ENCODE assay signal across 17 cellular contexts in genomic region chr17:62670202-62670821, GRCh38. TPM values are rescaled to one million over a fixed set of nuclear protein-coding genes. Genes with fewer than 3 reads are reported as not detected.
DNase-seq lines count a peak whose midpoint lies in the region; ATAC-seq and TF ChIP-seq lines count a peak whose summit lies in the region.
"Had no signal": no experiment of that assay in that cellular context is flagged by ENCODE, and none has a peak within 500 bp of the region (broad histone marks: within the 10 kb centered on the region; RNA-seq: fewer than 3 reads in every experiment).

No MANE protein-coding gene starts in this region.

- TF ChIP-seq POLR2A in breast epithelium (IDR thresholded peaks at IDR 0.05) (no peak), esophagus muscularis mucosa (IDR thresholded peaks at IDR 0.05; ENCODE audit: low read depth) (no peak)

- peaks cover 9% of the 10 kb centered on the region for H3K4me1 ChIP-seq in left ventricle myocardium inferior
- H3K4me1 ChIP-seq in breast epithelium = peaks cover 0 to 3% of the 10 kb centered on the region in 2 donors
- peaks cover 6 to 19% (median 12%) of the 10 kb centered on the region in 4 donors for H3K4me1 ChIP-seq in esophagus muscularis mucosa
- H3K4me1 ChIP-seq: psoas muscle had no signal

- TF ChIP-seq CTCF in left ventricle myocardium inferior (IDR thresholded peaks at IDR 0.05; ENCODE audit: borderline replicate concordance) (no peak), breast epithelium (IDR thresholded peaks at IDR 0.05) (no peak), esophagus muscularis mucosa (IDR thresholded peaks at IDR 0.05) (no peak)

- H3K4me3 ChIP-seq in left ventricle myocardium inferior (no peak overlapping the region), breast epithelium (no peak overlapping the region), esophagus muscularis mucosa (no peak overlapping the region)
- H3K4me3 ChIP-seq: psoas muscle had no signal

- ATAC-seq in Right ventricle myocardium inferior = no peak
- ATAC-seq in GM21619 (IDR thresholded peaks at IDR 0.05; ENCODE audit: unreplicated experiment) = no peak
- ATAC-seq: activated naive CD8-positive, alpha-beta T cell treated with anti-CD3 and anti-CD28 coated beads, Interleukin-2, amount 50 U/mL, for 24 hours; naive thymus-derived CD4-positive, alpha-beta T cell; psoas muscle had no signal

- H3K27ac ChIP-seq in left ventricle myocardium inferior (replicated peaks) = no peak overlapping the region
- peak overlapping the region; percentile 71 to 72 for H3K27ac ChIP-seq in breast epithelium
- no peak overlapping the region for H3K27ac ChIP-seq in esophagus muscularis mucosa (replicated peaks in 1 of 4)
- H3K27ac ChIP-seq: HL-60, psoas muscle had no signal

- H3K27me3 ChIP-seq in left ventricle myocardium inferior (ENCODE audit: low read depth) (peaks cover 9% of the 10 kb centered on the region), breast epithelium (no peaks in the 10 kb centered on the region), esophagus muscularis mucosa (no peaks in the 10 kb centered on the region)

- TF ChIP-seq EP300 in esophagus muscularis mucosa (IDR thresholded peaks at IDR 0.05) = no peak

- intact Hi-C loops in Right ventricle myocardium inferior (cut with DNase I) = loop anchor here (10.0 kb wide), 1 partner anchor 734 kb away; no protein-coding TSS in a partner anchor
- intact Hi-C loops in left ventricle myocardium inferior (cut with micrococcal nuclease) = no loop called here
- intact Hi-C loops in breast epithelium (cut with DNase I; ENCODE audit: low total_unique reads) = no loop called here
- intact Hi-C loops in esophagus muscularis mucosa (cut with DNase I) = no loop called here

- WGBS in esophagus muscularis mucosa = 84% methylated on average over 19 of the region's 24 CpGs

- DNase-seq in Right ventricle myocardium inferior (ENCODE audit: missing footprints) (peak; percentile 51), left ventricle myocardium inferior (no peak), breast epithelium (ENCODE audit: low spot score in 2 of 2) (peak in 1 of 2 donors; percentile 90), left kidney (ENCODE audit: low read depth, low spot score) (peak; percentile 72), esophagus muscularis mucosa (ENCODE audit: extremely low spot score) (no peak), NCI-H1436 (lab: John Stamatoyannopoulos, UW) (no peak), foreskin melanocyte (no peak)
- DNase-seq: activated CD4-positive, alpha-beta T cell treated with anti-CD3 and anti-CD28 coated beads, Interleukin-2, amount 50 U/mL, for 48 hours; activated naive CD8-positive, alpha-beta T cell treated with anti-CD3 and anti-CD28 coated beads, Interleukin-2, amount 50 U/mL, for 24 hours; EL; KG1; naive thymus-derived CD4-positive, alpha-beta T cell; NCI-H345; OCI-M1 had no signal

- H3K36me3 ChIP-seq in left ventricle myocardium inferior (no peaks in the 10 kb centered on the region), breast epithelium (no peaks in the 10 kb centered on the region), esophagus muscularis mucosa (peaks cover 0 to 11% (median 0%) of the 10 kb centered on the region in 4 donors)

- H3K9me3 ChIP-seq in left ventricle myocardium inferior (replicated peaks) (no peaks in the 10 kb centered on the region), breast epithelium (no peaks in the 10 kb centered on the region), esophagus muscularis mucosa (no peaks in the 10 kb centered on the region)
- H3K9me3 ChIP-seq: psoas muscle had no signal

RNA-seq across cellular contexts. Expression of gene MRC2, which starts 42.8 kb away (rescaled TPM):
- 33.8 TPM for total RNA-seq in Right ventricle myocardium inferior
- total RNA-seq in left ventricle myocardium inferior = 22.8 TPM
- 10 to 100 TPM; 28.4 to 40.2 (median 37.4) TPM for total RNA-seq in breast epithelium
- total RNA-seq in esophagus muscularis mucosa = 10 to 100 TPM; 31.0 to 57.7 (median 40.4) TPM

Comparison
In these comparisons a context has a peak if more than half of its experiments do, and no peak if none do; other contexts are left out.
1. DNase-seq: peak in Right ventricle myocardium inferior (single experiment) and left kidney (single experiment); none in left ventricle myocardium inferior (single experiment), esophagus muscularis mucosa (single experiment), NCI-H1436 (single experiment) and foreskin melanocyte (single experiment).
2. H3K27ac ChIP-seq: peak in breast epithelium (2 of 2); none in left ventricle myocardium inferior (single experiment) and esophagus muscularis mucosa (0 of 4).